ENCODE assay signal across 12 cellular contexts in the genomic region with DNA sequence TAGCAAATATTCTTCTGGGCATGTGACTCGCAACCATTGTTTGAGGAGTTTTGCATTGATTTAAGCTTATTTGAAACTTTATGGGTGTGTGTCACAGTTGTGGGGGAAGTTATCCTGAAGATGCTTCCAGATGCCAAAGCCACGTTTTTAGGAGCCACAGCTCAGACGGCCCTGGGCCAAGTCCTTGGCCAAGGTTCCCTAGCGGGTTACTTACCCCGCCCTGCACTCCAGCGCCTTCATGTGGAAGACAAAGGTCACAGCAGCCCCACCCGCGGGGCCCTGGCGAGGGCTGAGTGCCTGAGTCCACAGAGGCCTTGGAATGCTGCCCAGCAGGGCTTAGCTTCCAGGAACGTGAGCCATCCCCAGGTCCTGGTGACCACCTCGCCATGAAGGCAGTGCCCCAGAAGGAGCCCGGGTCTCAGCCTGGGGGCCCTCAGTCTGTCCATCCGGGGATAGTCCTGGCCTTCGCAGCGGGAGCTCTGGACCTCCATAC.
DNase-seq lines count a peak whose midpoint lies in the region; TF ChIP-seq lines count a peak whose summit lies in the region.
"Had no signal": no experiment of that assay in that cellular context is flagged by ENCODE, and none has a peak within 500 bp of the region (broad histone marks: within the 10 kb centered on the region; RNA-seq: fewer than 3 reads in every experiment).

No MANE protein-coding gene starts in this region.

- H3K4me3 ChIP-seq in epithelial cell of proximal tubule (ENCODE audit: low read depth, low read length): no peak overlapping the region

- peak; percentile 84 for DNase-seq in GM04504 (ENCODE audit: low read depth)
- peak; percentile 41 for DNase-seq in NCI-H2196 (lab: John Stamatoyannopoulos, UW; ENCODE audit: unreplicated experiment)
- DNase-seq in epithelial cell of proximal tubule (ENCODE audit: low read depth): no peak
- DNase-seq in renal cortical epithelial cell (ENCODE audit: low read depth): peak; percentile 2
- DNase-seq in substantia nigra (lab: John Stamatoyannopoulos, UW): no peak
- no peak for DNase-seq in head of caudate nucleus
- no peak for DNase-seq in stimulated activated CD4-positive, alpha-beta T cell treated with anti-CD3 and anti-CD28 coated beads, Interleukin-2, amount 100 ng/mL, for 24 hours
- DNase-seq: activated T-cell treated with anti-CD3 and anti-CD28 coated beads, Interleukin-2, amount 50 U/mL, for 48 hours; cerebellar nuclear complex; natural killer cell; stimulated activated naive CD8-positive, alpha-beta T cell treated with anti-CD3 and anti-CD28 coated beads, Interleukin-15, amount 100 ng/mL, for 72 hours; T-helper 9 cell had no signal

- intact Hi-C loops in head of caudate nucleus (cut with DNase I): no loop called here

- peak; percentile 41 for TF ChIP-seq CTCF in epithelial cell of proximal tubule (conservative IDR thresholded peaks at IDR 0.05; ENCODE audit: low read depth, low read length)

- H3K27ac ChIP-seq in substantia nigra (ENCODE audit: low read depth, low read length, poor library complexity, severe bottlenecking): no peak overlapping the region

Comparison
In these comparisons a context has a peak if more than half of its experiments do, and no peak if none do; other contexts are left out.
1. DNase-seq: peak in GM04504 (single experiment), NCI-H2196 (single experiment) and renal cortical epithelial cell (single experiment); none in epithelial cell of proximal tubule (single experiment), substantia nigra (0 of 49), head of caudate nucleus (0 of 42) and stimulated activated CD4-positive, alpha-beta T cell treated with anti-CD3 and anti-CD28 coated beads, Interleukin-2, amount 100 ng/mL, for 24 hours (0 of 2).